10 cellular contexts compared by ENCODE assay signal in genomic region chr16:75256871-75257343, GRCh38. TPM values are rescaled to one million over a fixed set of nuclear protein-coding genes. Genes with fewer than 3 reads are reported as not detected.
DNase-seq lines count a peak whose midpoint lies in the region; ATAC-seq and TF ChIP-seq lines count a peak whose summit lies in the region.
"Had no signal": no experiment of that assay in that cellular context is flagged by ENCODE, and none has a peak within 500 bp of the region (broad histone marks: within the 10 kb centered on the region; RNA-seq: fewer than 3 reads in every experiment).

No MANE protein-coding gene starts in this region.

- intact Hi-C loops in heart left ventricle (cut with DNase I) (loop anchor here in 2 of 10 donors (10.0 kb wide), 1 partner anchor 48 kb away; no protein-coding TSS in a partner anchor), prostate gland (cut with DNase I) (no loop called here)

- H3K27me3 ChIP-seq in RWPE2 (ENCODE audit: insufficient read depth, poor library complexity, severe bottlenecking) (no peaks in the 10 kb centered on the region), heart left ventricle (peaks cover 0 to 26% (median 0%) of the 10 kb centered on the region in 9 donors), prostate gland (replicated peaks; ENCODE audit: insufficient read depth) (no peaks in the 10 kb centered on the region), HAP-1 (ENCODE audit: low read depth) (no peaks in the 10 kb centered on the region)

- in situ Hi-C loops in HAP-1 (cut with MboI; ENCODE audit: low sequenced_read_pairs), result no loop called here

- DNase-seq in DMS 273 treated with DMSO at 0.1 percent for 48 hours (lab: John Stamatoyannopoulos, UW) (peak; percentile 56), RWPE2 (ENCODE audit: low spot score) (peak; percentile 66), heart left ventricle (peak in 3 of 5 donors; percentile 52 to 63 (median 56)), prostate gland (ENCODE audit: low spot score) (no peak), NCI-H128 (lab: John Stamatoyannopoulos, UW; ENCODE audit: unreplicated experiment) (no peak), HAP-1 (ENCODE audit: low spot score in 2 of 2) (no peak)
- DNase-seq in stimulated activated CD4-positive, alpha-beta T cell treated with anti-CD3 and anti-CD28 coated beads, Interleukin-4, amount 100 ng/mL, for 1 hour, result no peak
- DNase-seq: activated CD8-positive, alpha-beta T cell treated with anti-CD3 and anti-CD28 coated beads for 36 hours; DND-41 had no signal

- WGBS in heart left ventricle, 4 donors, result 39 to 49% (median 40%) methylated on average over 5 to 9 of the region's 9 CpGs
- WGBS in prostate gland, result 38% methylated on average over 9 of the region's 9 CpGs

- ATAC-seq in RWPE2 (ENCODE audit: low read depth) (no peak), heart left ventricle (peak in 3 of 4 donors; percentile 43 to 62 (median 49)), HG02759 (IDR thresholded peaks at IDR 0.05; ENCODE audit: unreplicated experiment) (no peak)
- ATAC-seq: activated CD8-positive, alpha-beta T cell treated with anti-CD3 and anti-CD28 coated beads for 36 hours had no signal

- peak overlapping the region; percentile 94 for H3K27ac ChIP-seq in RWPE2 (ENCODE audit: poor library complexity, severe bottlenecking)
- H3K27ac ChIP-seq in heart left ventricle, result peak overlapping the region; percentile 29 to 98 (median 84)
- peak overlapping the region; percentile 30 to 56 for H3K27ac ChIP-seq in prostate gland

- H3K9me3 ChIP-seq in RWPE2 (ENCODE audit: severe bottlenecking) (no peaks in the 10 kb centered on the region), heart left ventricle (no peaks in the 10 kb centered on the region), prostate gland (no peaks in the 10 kb centered on the region), HAP-1 (no peaks in the 10 kb centered on the region)

- no peak for TF ChIP-seq POLR2A in heart left ventricle (IDR thresholded peaks at IDR 0.05)
- TF ChIP-seq POLR2A in prostate gland (IDR thresholded peaks at IDR 0.05), result no peak

- H3K4me1 ChIP-seq in RWPE2 (ENCODE audit: insufficient read depth, poor library complexity, severe bottlenecking) (peaks cover 46% of the 10 kb centered on the region), heart left ventricle (peaks cover 37 to 98% (median 83%) of the 10 kb centered on the region in 12 donors), prostate gland (replicated peaks) (peaks cover 19% of the 10 kb centered on the region), HAP-1 (peaks cover 23% of the 10 kb centered on the region)

- no peak for TF ChIP-seq CTCF in RWPE2 (IDR thresholded peaks at IDR 0.05; ENCODE audit: poor library complexity, severe bottlenecking)
- TF ChIP-seq CTCF in heart left ventricle (IDR thresholded peaks at IDR 0.05), result no peak
- no peak for TF ChIP-seq CTCF in prostate gland (IDR thresholded peaks at IDR 0.05)

- H3K4me3 ChIP-seq in RWPE2 (ENCODE audit: severe bottlenecking) (no peak overlapping the region), heart left ventricle (peak overlapping the region in 4 of 12 donors; percentile 1 to 16 (median 7)), prostate gland (no peak overlapping the region), HAP-1 (no peak overlapping the region)

- H3K36me3 ChIP-seq in RWPE2 (ENCODE audit: low read depth) (peaks cover 15% of the 10 kb centered on the region), heart left ventricle (no peaks in the 10 kb centered on the region), prostate gland (no peaks in the 10 kb centered on the region), HAP-1 (replicated peaks) (no peaks in the 10 kb centered on the region)

RNA-seq across cellular contexts. Expression of gene BCAR1, which starts 5.5 kb away (rescaled TPM):
- total RNA-seq in heart left ventricle (100 to 1,000 TPM in 1 of 9 donors, 10 to 100 TPM in 8; 51.4 to 129 (median 72.0) TPM), prostate gland (100 to 1,000 TPM in 1 of 2 donors, 10 to 100 TPM in 1; 51.1 to 181 TPM)
- 10 to 100 TPM; 54.2 to 89.2 TPM for polyA plus RNA-seq in heart left ventricle

RNA-seq across cellular contexts. Expression of gene CTRB1, which starts 38.1 kb away (rescaled TPM):
- 1 to 10 TPM in 5 of 9 donors, not detected in 4; 2.0 to 3.7 (median 3.0) TPM for total RNA-seq in heart left ventricle
- under 1 TPM in 1 of 2 donors, not detected in 1; 0.64 TPM for polyA plus RNA-seq in heart left ventricle
- 1 to 10 TPM in 1 of 2 donors, not detected in 1; 7.0 TPM for total RNA-seq in prostate gland
- total RNA-seq: activated CD8-positive, alpha-beta T cell treated with anti-CD3 and anti-CD28 coated beads for 36 hours had no signal

RNA-seq across cellular contexts. Expression of gene CTRB2, which starts 49.9 kb away (rescaled TPM):
- total RNA-seq in heart left ventricle, result 1 to 10 TPM in 4 of 9 donors, under 1 TPM in 1, not detected in 4; 0.98 to 3.7 (median 2.8) TPM
- under 1 TPM in 1 of 2 donors, not detected in 1; 0.51 TPM for polyA plus RNA-seq in heart left ventricle
- not detected for total RNA-seq in prostate gland
- total RNA-seq: activated CD8-positive, alpha-beta T cell treated with anti-CD3 and anti-CD28 coated beads for 36 hours had no signal

Comparison
In these comparisons a context has a peak if more than half of its experiments do, and no peak if none do; other contexts are left out.
1. DNase-seq: peak in DMS 273 treated with DMSO at 0.1 percent for 48 hours (single experiment), RWPE2 (single experiment) and heart left ventricle (3 of 5); none in prostate gland (single experiment), NCI-H128 (single experiment), stimulated activated CD4-positive, alpha-beta T cell treated with anti-CD3 and anti-CD28 coated beads, Interleukin-4, amount 100 ng/mL, for 1 hour (single experiment) and HAP-1 (0 of 2).
2. ATAC-seq: peak in heart left ventricle (3 of 4); none in RWPE2 (single experiment) and HG02759 (single experiment).
3. H3K27ac ChIP-seq: peak in every context shown above with its lines; median percentile 94 in RWPE2; 84 in heart left ventricle; 43 in prostate gland.